In the genomic region with DNA sequence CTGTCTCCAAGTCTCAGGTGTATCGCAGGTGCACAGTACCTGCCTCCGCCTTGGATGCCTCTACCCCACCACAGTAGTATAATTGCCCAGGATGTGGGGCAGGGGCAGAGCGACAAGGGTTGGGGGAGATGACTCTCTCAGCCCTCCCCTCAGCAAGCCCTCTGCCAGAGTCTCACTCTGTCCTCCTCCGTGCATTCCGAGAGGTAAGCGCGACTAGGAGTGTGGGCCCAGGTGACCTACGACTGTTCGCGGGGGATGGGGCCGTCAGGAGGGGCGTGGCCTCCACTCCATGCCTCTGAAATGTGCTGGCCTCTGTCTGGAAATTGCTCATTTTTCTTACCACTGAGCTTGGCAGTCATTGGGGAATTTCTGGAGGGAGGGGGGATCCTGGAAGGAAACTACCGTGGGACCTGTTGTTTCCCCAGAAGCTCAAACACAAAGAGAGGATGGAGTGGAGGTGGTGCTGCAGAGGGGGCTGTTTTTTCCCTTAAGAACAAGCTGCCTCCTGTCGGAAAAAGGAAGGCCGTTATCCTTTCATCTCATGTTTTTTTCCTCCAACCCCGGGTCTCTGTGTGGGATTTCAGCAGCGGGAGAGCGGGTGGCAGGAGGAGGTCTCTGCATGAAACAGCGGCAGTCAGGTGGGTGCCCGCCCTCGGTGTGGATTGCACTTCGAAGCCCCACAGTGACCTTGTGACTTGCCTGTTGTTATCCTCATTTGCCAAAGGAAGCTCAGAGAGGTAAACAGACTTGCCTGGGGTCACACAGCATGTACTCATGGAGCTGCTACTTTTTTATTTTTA, we compare ENCODE assay signal across 10 cellular contexts. TPM values are rescaled to one million over a fixed set of nuclear protein-coding genes. Genes with fewer than 3 reads are reported as not detected.
A peak's percentile ranks its signal among the peaks of the same experiment; 100 is the strongest.
DNase-seq lines count a peak whose midpoint lies in the region; ATAC-seq and TF ChIP-seq lines count a peak whose summit lies in the region.
"Had no signal": no experiment of that assay in that cellular context is flagged by ENCODE, and none has a peak within 500 bp of the region (broad histone marks: within the 10 kb centered on the region; RNA-seq: fewer than 3 reads in every experiment).

No MANE protein-coding gene starts in this region.

- H2AK5ac ChIP-seq in H9 (ENCODE audit: insufficient read length, low read length), result no peak overlapping the region

- TF ChIP-seq CTCF in H9 (conservative IDR thresholded peaks at IDR 0.05) (no peak), suprapubic skin (IDR thresholded peaks at IDR 0.05) (no peak)

- H2BK5ac ChIP-seq in H9 (ENCODE audit: insufficient read length, low read length), result no peak overlapping the region

- no peak overlapping the region for H3K4me3 Mint-ChIP-seq in H9

- H4K91ac ChIP-seq in H9 (ENCODE audit: insufficient read length, low read depth, low read length), result no peak overlapping the region

- H3K9me3 ChIP-seq in H9 (ENCODE audit: control insufficient read depth, low read depth, low read length) (no peaks in the 10 kb centered on the region), right cardiac atrium (ENCODE audit: control insufficient read depth, low read length) (no peaks in the 10 kb centered on the region), skeletal muscle tissue (ENCODE audit: control insufficient read depth in 3 of 3, low read length in 3 of 3) (no peaks in the 10 kb centered on the region), suprapubic skin (no peaks in the 10 kb centered on the region)
- H3K9me3 ChIP-seq: neutrophil, SJCRH30 had no signal

- H3K9me3 Mint-ChIP-seq in H9, result peaks cover 6 to 8% of the 10 kb centered on the region in 2 experiments; a peak in 2 of 5 replicates

- no peak overlapping the region for H2AFZ ChIP-seq in H9 (ENCODE audit: low read length)

- H3K14ac ChIP-seq in H9 (ENCODE audit: insufficient read depth, low read length), result no peak overlapping the region

- H3K18ac ChIP-seq in H9 (ENCODE audit: insufficient read length, low read depth, low read length), result no peak overlapping the region

- no peaks in the 10 kb centered on the region for H3K79me1 ChIP-seq in H9 (ENCODE audit: insufficient read depth, low read depth, low read length, poor library complexity, severe bottlenecking)

- no peak overlapping the region for H2BK20ac ChIP-seq in H9 (ENCODE audit: low read depth, low read length, poor library complexity, severe bottlenecking)

- ATAC-seq in right cardiac atrium (peak; percentile 75 to 88), HG02870 (IDR thresholded peaks at IDR 0.05; ENCODE audit: unreplicated experiment) (no peak)

- peaks cover 43 to 46% of the 10 kb centered on the region in 2 experiments for H3K4me1 Mint-ChIP-seq in H9

- H3K36me3 ChIP-seq in skeletal muscle tissue (ENCODE audit: control insufficient read depth in 3 of 3, insufficient read depth in 3 of 3, low read length in 3 of 3) (no peaks in the 10 kb centered on the region), suprapubic skin (no peaks in the 10 kb centered on the region)
- H3K36me3 ChIP-seq: neutrophil, SJCRH30 had no signal

- peak overlapping the region in 1 of 3 experiments; percentile 96; a peak in 2 of 7 replicates for H3K27ac Mint-ChIP-seq in H9

- no peak overlapping the region for H3K9ac ChIP-seq in H9 (ENCODE audit: extremely low read depth, insufficient read length, low read length)
- no peak overlapping the region for H3K9ac ChIP-seq in skeletal muscle tissue (ENCODE audit: low read depth in 1 of 3, low read length in 3 of 3)

- H3K23ac ChIP-seq in H9 (ENCODE audit: insufficient read length, low read depth, low read length), result no peak overlapping the region

- no peaks in the 10 kb centered on the region; a peak in 1 of 7 replicates for H3K36me3 Mint-ChIP-seq in H9 (ENCODE audit: insufficient read depth in 1 of 3, low read depth in 3 of 3)

- no peaks in the 10 kb centered on the region for H3K79me2 ChIP-seq in H9 (ENCODE audit: insufficient read depth, low read length)

- no peak overlapping the region for H2BK12ac ChIP-seq in H9 (ENCODE audit: insufficient read length, low read depth, low read length)

- H3K27me3 ChIP-seq in H9 (ENCODE audit: insufficient read depth, low read length), result no peaks in the 10 kb centered on the region; the same call in 1 of the 2 replicates
- no peaks in the 10 kb centered on the region for H3K27me3 ChIP-seq in right cardiac atrium (ENCODE audit: control insufficient read depth, insufficient read depth)
- peaks cover 0 to 21% (median 13%) of the 10 kb centered on the region in 3 donors for H3K27me3 ChIP-seq in skeletal muscle tissue (ENCODE audit: control insufficient read depth in 3 of 3, insufficient read depth in 3 of 3, low read length in 3 of 3)
- no peaks in the 10 kb centered on the region for H3K27me3 ChIP-seq in suprapubic skin
- H3K27me3 ChIP-seq: SJCRH30 had no signal

- H3T11ph ChIP-seq in H9 (ENCODE audit: low read length), result no peak overlapping the region

- H4K8ac ChIP-seq in H9 (replicated peaks; ENCODE audit: insufficient read length, low read depth, low read length), result no peak overlapping the region

- no peak overlapping the region for H2BK120ac ChIP-seq in H9 (ENCODE audit: low read depth, low read length, poor library complexity, severe bottlenecking)

- H3K27me3 Mint-ChIP-seq in H9 (ENCODE audit: low read depth), result peaks cover 19% of the 10 kb centered on the region

- no peak overlapping the region for H3K27ac ChIP-seq in H9 (ENCODE audit: insufficient read length, low read depth, low read length)
- H3K27ac ChIP-seq in right cardiac atrium (ENCODE audit: low read length), result peak overlapping the region; percentile 22
- peak overlapping the region; percentile 67 for H3K27ac ChIP-seq in skeletal muscle tissue (ENCODE audit: low read depth, low read length)
- H3K27ac ChIP-seq in suprapubic skin, result no peak overlapping the region
- H3K27ac ChIP-seq: neutrophil, SJCRH30 had no signal

- H3K4me3 ChIP-seq in right cardiac atrium (ENCODE audit: low read length) (no peak overlapping the region), skeletal muscle tissue (ENCODE audit: low read length in 3 of 3) (no peak overlapping the region), suprapubic skin (no peak overlapping the region)
- H3K4me3 ChIP-seq: SJCRH30 had no signal

- no peaks in the 10 kb centered on the region for H3K23me2 ChIP-seq in H9 (ENCODE audit: insufficient read length, low read depth, low read length, poor library complexity, severe bottlenecking)

- H3K4me1 ChIP-seq in H9 (ENCODE audit: insufficient read depth, low read length) (peaks cover 3% of the 10 kb centered on the region), right cardiac atrium (ENCODE audit: control insufficient read depth, insufficient read depth, low read length) (no peaks in the 10 kb centered on the region), skeletal muscle tissue (ENCODE audit: control insufficient read depth in 3 of 3, insufficient read depth in 3 of 3, low read length in 3 of 3) (peaks cover 2 to 15% (median 6%) of the 10 kb centered on the region in 3 donors), suprapubic skin (peaks cover 18% of the 10 kb centered on the region)
- H3K4me1 ChIP-seq: SJCRH30 had no signal

- TF ChIP-seq POLR2A in suprapubic skin (IDR thresholded peaks at IDR 0.05), result no peak

- H2BK15ac ChIP-seq in H9 (ENCODE audit: low read depth, low read length), result no peak overlapping the region

- H3K4me2 ChIP-seq in H9 (ENCODE audit: insufficient read depth, insufficient read length, low read length), result no peak overlapping the region

- TF ChIP-seq EP300 in suprapubic skin (IDR thresholded peaks at IDR 0.05), result no peak

- intact Hi-C loops in right cardiac atrium (cut with DNase I), result no loop called here

- no peak overlapping the region for H3K56ac ChIP-seq in H9 (ENCODE audit: insufficient read length, low read depth, low read length)

- H4K20me1 ChIP-seq in H9 (ENCODE audit: control insufficient read depth, insufficient read depth, insufficient read length), result no peaks in the 10 kb centered on the region

- DNase-seq in H9 (peak; percentile 59), astrocyte of the hippocampus (ENCODE audit: low read depth, low spot score) (peak; percentile 95), right cardiac atrium (peak; percentile 65 to 81 (median 80)), suprapubic skin (ENCODE audit: low spot score in 2 of 2) (no peak), putamen (ENCODE audit: low spot score) (no peak)
- no peak for DNase-seq in activated effector memory CD4-positive, alpha-beta T cell treated with anti-CD3 and anti-CD28 coated beads, Interleukin-2, amount 50 U/mL, for 16 hours
- DNase-seq: SJCRH30 had no signal

- H3K4ac ChIP-seq in H9 (ENCODE audit: low read depth, low read length), result no peak overlapping the region

- no peak overlapping the region for H4K5ac ChIP-seq in H9 (ENCODE audit: insufficient read length, low read depth, low read length)

- no CpG with 5 or more reads among the region's 22 CpGs for WGBS in H9 (ENCODE audit: extremely low coverage, insufficient read length, low lambda C conversion rate)
- 42% methylated on average over 22 of the region's 22 CpGs for WGBS in right cardiac atrium
- 43% methylated on average over 21 of the region's 22 CpGs for WGBS in suprapubic skin

RNA-seq across cellular contexts. Expression of gene RALB, which starts 13.0 kb away (rescaled TPM):
- total RNA-seq in H9 (2021) (24.6 and 27.1 TPM in 2 replicates), right cardiac atrium (10 to 100 TPM; 44.2 to 57.0 (median 48.1) TPM), skeletal muscle tissue (36.0 TPM), suprapubic skin (10 to 100 TPM; 21.3 to 37.0 (median 30.5) TPM)
- 57.2 TPM for polyA plus RNA-seq in right cardiac atrium

RNA-seq across cellular contexts. Expression of gene TMEM185B, which starts 16.5 kb away (rescaled TPM):
- total RNA-seq in H9 (2021), result 28.4 and 29.0 TPM in 2 replicates
- total RNA-seq in right cardiac atrium, result 10 to 100 TPM; 19.7 to 27.5 (median 21.7) TPM
- 13.2 TPM for polyA plus RNA-seq in right cardiac atrium
- total RNA-seq in skeletal muscle tissue, result 16.7 TPM
- total RNA-seq in suprapubic skin, result 10 to 100 TPM; 22.8 to 40.0 (median 30.4) TPM

Comparison
In these comparisons a context has a peak if more than half of its experiments do, and no peak if none do; other contexts are left out.
1. DNase-seq: peak in H9 (single experiment), astrocyte of the hippocampus (single experiment) and right cardiac atrium (3 of 3); none in suprapubic skin (0 of 2), activated effector memory CD4-positive, alpha-beta T cell treated with anti-CD3 and anti-CD28 coated beads, Interleukin-2, amount 50 U/mL, for 16 hours (single experiment) and putamen (single experiment).
2. H3K27ac ChIP-seq: peak in right cardiac atrium (single experiment) and skeletal muscle tissue (single experiment); none in H9 (single experiment) and suprapubic skin (single experiment).